In the genomic region with DNA sequence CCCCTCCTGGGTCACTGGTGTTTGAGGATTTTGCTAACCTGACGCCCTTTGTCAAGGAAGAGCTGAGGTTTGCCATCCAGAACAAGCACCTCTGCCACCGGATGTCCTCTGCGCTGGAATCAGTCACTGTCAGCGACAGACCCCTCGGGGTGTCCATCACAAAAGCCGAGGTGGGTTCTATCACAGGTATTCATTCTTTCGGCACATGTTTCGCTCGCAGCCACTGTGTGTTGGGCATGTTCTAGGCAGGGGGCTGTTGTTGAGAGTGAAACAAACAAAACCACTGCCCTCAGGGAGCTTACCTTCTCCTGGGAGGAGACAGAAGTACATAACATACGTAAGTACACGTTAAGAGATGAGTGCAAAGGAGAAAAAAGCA, we compare ENCODE assay signal across 23 cellular contexts. TPM values are rescaled to one million over a fixed set of nuclear protein-coding genes. Genes with fewer than 3 reads are reported as not detected.
DNase-seq lines count a peak whose midpoint lies in the region; ATAC-seq and TF ChIP-seq lines count a peak whose summit lies in the region.
"Had no signal": no experiment of that assay in that cellular context is flagged by ENCODE, and none has a peak within 500 bp of the region (broad histone marks: within the 10 kb centered on the region; RNA-seq: fewer than 3 reads in every experiment).

No MANE protein-coding gene starts in this region.

- no peak overlapping the region for H2BK5ac ChIP-seq in mesenchymal stem cell (ENCODE audit: low read depth, low read length, poor library complexity, severe bottlenecking)

- no peak overlapping the region for H3K23ac ChIP-seq in mesenchymal stem cell (ENCODE audit: low read length in 2 of 2)

- H3K9me3 Mint-ChIP-seq in activated naive CD8-positive, alpha-beta T cell treated with anti-CD3 and anti-CD28 coated beads, Interleukin-2, amount 10 ng/mL, durations not matched to agents 7 days and 5 days = no peaks in the 10 kb centered on the region
- H3K9me3 Mint-ChIP-seq in activated naive CD8-positive, alpha-beta T cell treated with anti-CD3 and anti-CD28 coated beads, Interleukin-2, amount 50 U/mL, for 24 hours = no peaks in the 10 kb centered on the region
- no peaks in the 10 kb centered on the region for H3K9me3 Mint-ChIP-seq in MCF 10A (ENCODE audit: unreplicated experiment)
- H3K9me3 Mint-ChIP-seq: T-cell had no signal

- H2AFZ ChIP-seq in OCI-LY3 (ENCODE audit: low read depth, low read length) = no peak overlapping the region
- no peak overlapping the region for H2AFZ ChIP-seq in mesenchymal stem cell (ENCODE audit: low read depth, low read length)

- peaks cover 87% of the 10 kb centered on the region for H4K20me1 ChIP-seq in OCI-LY3 (ENCODE audit: insufficient read depth, low read length)

- H3K9ac ChIP-seq in OCI-LY3 (ENCODE audit: low read length) = peak overlapping the region; percentile 64; the same call in 1 of the 2 replicates
- no peak overlapping the region for H3K9ac ChIP-seq in mesenchymal stem cell (ENCODE audit: low read length)
- H3K9ac ChIP-seq: BLaER1 had no signal

- peaks cover 97% of the 10 kb centered on the region for H3K79me2 ChIP-seq in OCI-LY3 (ENCODE audit: low read length)

- H2AK5ac ChIP-seq in mesenchymal stem cell (ENCODE audit: low read length, severe bottlenecking) = peak overlapping the region; percentile 35

- H2BK12ac ChIP-seq in mesenchymal stem cell (ENCODE audit: low read length in 2 of 2) = no peak overlapping the region

- peaks cover 24% of the 10 kb centered on the region for H3K79me1 ChIP-seq in mesenchymal stem cell (replicated peaks; ENCODE audit: low read length, poor library complexity, severe bottlenecking)

- peaks cover 53% of the 10 kb centered on the region for H3K4me1 ChIP-seq in OCI-LY3 (ENCODE audit: low read length)
- peaks cover 2% of the 10 kb centered on the region for H3K4me1 ChIP-seq in mesenchymal stem cell (ENCODE audit: control insufficient read depth, insufficient read depth, low read depth, low read length)

- H3K4me1 Mint-ChIP-seq in activated naive CD8-positive, alpha-beta T cell treated with anti-CD3 and anti-CD28 coated beads, Interleukin-2, amount 10 ng/mL, durations not matched to agents 7 days and 5 days = peaks cover 27% of the 10 kb centered on the region
- H3K4me1 Mint-ChIP-seq in activated naive CD8-positive, alpha-beta T cell treated with anti-CD3 and anti-CD28 coated beads, Interleukin-2, amount 50 U/mL, for 24 hours = peaks cover 40% of the 10 kb centered on the region
- peaks cover 12% of the 10 kb centered on the region for H3K4me1 Mint-ChIP-seq in MCF 10A (ENCODE audit: insufficient read depth, unreplicated experiment)

- intact Hi-C loops in MCF 10A (cut with micrococcal nuclease) = no loop called here

- no peak overlapping the region for H4K8ac ChIP-seq in mesenchymal stem cell (ENCODE audit: low read length)

- POLR2A ChIA-PET in activated naive CD8-positive, alpha-beta T cell treated with anti-CD3 and anti-CD28 coated beads, Interleukin-2, amount 10 ng/mL, durations not matched to agents 7 days and 5 days (lab: Charles Lee) = interaction anchor here (1.1 kb wide), 1 partner anchor 20 kb away, joined by 7 read pairs; no protein-coding TSS in a partner anchor
- POLR2A ChIA-PET in MCF 10A (lab: Yijun Ruan, JAX) = interaction anchor here (1.2 kb wide), 1 partner anchor 176 kb away, joined by 3 read pairs; no protein-coding TSS in a partner anchor

- no peak for DNase-seq in activated naive CD8-positive, alpha-beta T cell treated with anti-CD3 and anti-CD28 coated beads, Interleukin-2, amount 10 ng/mL, durations not matched to agents 7 days and 5 days
- no peak for DNase-seq in activated naive CD8-positive, alpha-beta T cell treated with anti-CD3 and anti-CD28 coated beads, Interleukin-2, amount 50 U/mL, for 24 hours
- DNase-seq in mesenchymal stem cell (no peak), NCI-H1417 treated with DMSO at 0.1 percent for 48 hours (lab: John Stamatoyannopoulos, UW) (no peak), MCF 10A (ENCODE audit: unreplicated experiment) (no peak), NCI-H748 treated with DMSO at 0.1 percent for 48 hours (lab: John Stamatoyannopoulos, UW) (no peak)
- DNase-seq: COR-L47, DND-41, GOT3, IMR-90, NCI-H1105, NCI-H2029, NCI-H446, NCI-H524 treated with DMSO at 0.1 percent for 48 hours, NCI-H82, SHP77, T-cell had no signal

- H3K14ac ChIP-seq in mesenchymal stem cell (ENCODE audit: low read length in 2 of 2) = no peak overlapping the region

- CTCF ChIA-PET in MCF 10A (lab: Yijun Ruan, JAX) = interaction anchor here (0.8 to 2.6 kb wide), 6 partner anchors 13 to 166 kb away, joined by 3 to 25 read pairs (median 3); no protein-coding TSS in a partner anchor

- peaks cover 83% of the 10 kb centered on the region for H3K36me3 ChIP-seq in OCI-LY3 (replicated peaks; ENCODE audit: low read depth, low read length)
- H3K36me3 ChIP-seq in mesenchymal stem cell (ENCODE audit: control insufficient read depth in 1 of 2, insufficient read depth in 2 of 2, low read depth in 1 of 2, low read length in 2 of 2) = peaks cover 30 to 49% of the 10 kb centered on the region in 2 experiments

- no peak overlapping the region for H3K4ac ChIP-seq in mesenchymal stem cell (ENCODE audit: low read depth in 1 of 2, low read length in 2 of 2)

- H3K4me3 ChIP-seq in OCI-LY3 (ENCODE audit: low read length) (peak overlapping the region; percentile 95; the same call in 1 of the 2 replicates), mesenchymal stem cell (ENCODE audit: insufficient read depth in 1 of 2, low read depth in 1 of 2, low read length in 2 of 2) (no peak overlapping the region)
- H3K4me3 ChIP-seq: BLaER1 had no signal

- H2BK15ac ChIP-seq in mesenchymal stem cell (ENCODE audit: low read depth, poor library complexity, severe bottlenecking) = no peak overlapping the region

- TF ChIP-seq CTCF in OCI-LY3 (IDR thresholded peaks at IDR 0.05; ENCODE audit: low read depth, low read length) (no peak), MCF 10A (IDR thresholded peaks at IDR 0.05; ENCODE audit: unreplicated experiment) (no peak)

- H3K4me2 ChIP-seq in OCI-LY3 (ENCODE audit: low read length) (peak overlapping the region; percentile 96), mesenchymal stem cell (ENCODE audit: low read length, poor library complexity, severe bottlenecking) (no peak overlapping the region)
- H3K4me2 ChIP-seq: BLaER1 had no signal

- H3K27me3 ChIP-seq in OCI-LY3 (ENCODE audit: low read depth, low read length) = no peaks in the 10 kb centered on the region
- H3K27me3 ChIP-seq in mesenchymal stem cell (ENCODE audit: control insufficient read depth in 1 of 2, insufficient read depth in 1 of 2, low read length in 2 of 2) = no peaks in the 10 kb centered on the region

- no peak overlapping the region for H4K91ac ChIP-seq in mesenchymal stem cell (ENCODE audit: low read length)

- H3K4me3 Mint-ChIP-seq in activated naive CD8-positive, alpha-beta T cell treated with anti-CD3 and anti-CD28 coated beads, Interleukin-2, amount 10 ng/mL, durations not matched to agents 7 days and 5 days = no peak overlapping the region
- no peak overlapping the region for H3K4me3 Mint-ChIP-seq in activated naive CD8-positive, alpha-beta T cell treated with anti-CD3 and anti-CD28 coated beads, Interleukin-2, amount 50 U/mL, for 24 hours
- H3K4me3 Mint-ChIP-seq in MCF 10A (ENCODE audit: unreplicated experiment) = no peak overlapping the region
- H3K4me3 Mint-ChIP-seq: CD4-positive, CD25-positive, alpha-beta regulatory T cell; T-cell had no signal

- peak overlapping the region; percentile 15 for H3K27ac Mint-ChIP-seq in activated naive CD8-positive, alpha-beta T cell treated with anti-CD3 and anti-CD28 coated beads, Interleukin-2, amount 10 ng/mL, durations not matched to agents 7 days and 5 days
- H3K27ac Mint-ChIP-seq in activated naive CD8-positive, alpha-beta T cell treated with anti-CD3 and anti-CD28 coated beads, Interleukin-2, amount 50 U/mL, for 24 hours = no peak overlapping the region
- H3K27ac Mint-ChIP-seq in MCF 10A (ENCODE audit: low read depth, unreplicated experiment) = no peak overlapping the region
- H3K27ac Mint-ChIP-seq: CD4-positive, CD25-positive, alpha-beta regulatory T cell had no signal

- BruUV-seq in MCF 10A (replicated peaks; lab: Mats Ljungman, UMichigan) = no TSS peak

- H2BK120ac ChIP-seq in mesenchymal stem cell (ENCODE audit: low read depth, low read length) = no peak overlapping the region

- WGBS in mesenchymal stem cell = 97% methylated on average over 11 of the region's 11 CpGs

- H3K27ac ChIP-seq in OCI-LY3 (ENCODE audit: low read length) (peak overlapping the region; percentile 92), mesenchymal stem cell (ENCODE audit: low read length, poor library complexity, severe bottlenecking) (no peak overlapping the region)
- H3K27ac ChIP-seq: BLaER1, RWPE1 had no signal

- H3K18ac ChIP-seq in mesenchymal stem cell (ENCODE audit: low read depth in 1 of 2, low read length in 2 of 2) = no peak overlapping the region

- peaks cover 34% of the 10 kb centered on the region for H3K36me3 Mint-ChIP-seq in activated naive CD8-positive, alpha-beta T cell treated with anti-CD3 and anti-CD28 coated beads, Interleukin-2, amount 10 ng/mL, durations not matched to agents 7 days and 5 days
- peaks cover 67% of the 10 kb centered on the region for H3K36me3 Mint-ChIP-seq in activated naive CD8-positive, alpha-beta T cell treated with anti-CD3 and anti-CD28 coated beads, Interleukin-2, amount 50 U/mL, for 24 hours (ENCODE audit: low read depth)
- peaks cover 63% of the 10 kb centered on the region for H3K36me3 Mint-ChIP-seq in MCF 10A (ENCODE audit: insufficient read depth, unreplicated experiment)
- H3K36me3 Mint-ChIP-seq: CD4-positive, CD25-positive, alpha-beta regulatory T cell had no signal

- H3K9me3 ChIP-seq in OCI-LY3 (ENCODE audit: insufficient read depth, low read length) (no peaks in the 10 kb centered on the region), mesenchymal stem cell (ENCODE audit: control insufficient read depth, low read length) (no peaks in the 10 kb centered on the region)
- H3K9me3 ChIP-seq: BLaER1 had no signal

- no peak for ATAC-seq in activated naive CD8-positive, alpha-beta T cell treated with anti-CD3 and anti-CD28 coated beads, Interleukin-2, amount 10 ng/mL, durations not matched to agents 7 days and 5 days (ENCODE audit: low read depth)
- no peak for ATAC-seq in activated naive CD8-positive, alpha-beta T cell treated with anti-CD3 and anti-CD28 coated beads, Interleukin-2, amount 50 U/mL, for 24 hours
- ATAC-seq: HCT116, Panc1, T-cell had no signal

- H3K27me3 Mint-ChIP-seq in activated naive CD8-positive, alpha-beta T cell treated with anti-CD3 and anti-CD28 coated beads, Interleukin-2, amount 10 ng/mL, durations not matched to agents 7 days and 5 days = no peaks in the 10 kb centered on the region
- H3K27me3 Mint-ChIP-seq in activated naive CD8-positive, alpha-beta T cell treated with anti-CD3 and anti-CD28 coated beads, Interleukin-2, amount 50 U/mL, for 24 hours = peaks cover 7% of the 10 kb centered on the region
- peaks cover 18% of the 10 kb centered on the region for H3K27me3 Mint-ChIP-seq in MCF 10A (ENCODE audit: insufficient read depth, unreplicated experiment)

RNA-seq across cellular contexts. Expression of a gene that starts 6.5 kb away (rescaled TPM):
- 10 to 100 TPM; 13.1 to 13.8 TPM for total RNA-seq in activated naive CD8-positive, alpha-beta T cell treated with anti-CD3 and anti-CD28 coated beads, Interleukin-2, amount 10 ng/mL, durations not matched to agents 7 days and 5 days
- polyA plus RNA-seq in mesenchymal stem cell (2013, experiment 1 of 2) = 11.5 TPM
- polyA plus RNA-seq in mesenchymal stem cell (2013, experiment 2 of 2) = 9.7 TPM
- 85.3 and 114 TPM in 2 replicates for total RNA-seq in MCF 10A (2022)
